Comparison of ENCODE assay signal across 8 cellular contexts in the genomic region with DNA sequence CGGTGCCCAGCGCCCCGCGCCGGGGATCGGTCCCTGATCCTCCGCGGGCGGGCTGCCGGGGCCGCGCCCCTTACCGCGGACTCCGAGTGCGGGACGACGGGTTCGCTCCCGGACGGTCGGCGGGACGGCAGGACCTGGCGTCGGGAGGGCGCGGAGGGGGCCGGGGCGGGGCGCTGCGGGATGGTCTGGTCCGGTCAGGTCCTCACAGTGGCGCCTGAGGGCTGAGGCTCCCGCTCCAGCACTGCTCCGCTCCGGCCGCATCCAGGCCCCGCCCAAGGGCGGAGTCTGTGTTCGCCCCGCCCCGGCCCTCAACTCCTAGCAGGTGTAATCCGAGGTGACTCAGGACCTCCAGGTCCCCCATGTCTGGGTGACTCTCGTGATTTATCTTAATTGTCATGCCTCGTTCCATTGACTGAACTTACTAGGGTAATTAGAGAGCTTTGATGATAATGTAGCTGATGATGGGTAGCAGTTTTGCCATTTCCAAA. TPM values are rescaled to one million over a fixed set of nuclear protein-coding genes. Genes with fewer than 3 reads are reported as not detected.
DNase-seq lines count a peak whose midpoint lies in the region; ATAC-seq and TF ChIP-seq lines count a peak whose summit lies in the region.

Gene RAB3B, minus strand, starts transcription at position 223 of the 488 bp plus-strand sequence. CDS start 13,583 bp downstream, outside the sequence.

- peak; percentile 95 for DNase-seq in AG20443 (ENCODE audit: low spot score)
- peak; percentile 80 for DNase-seq in RWPE2 (ENCODE audit: low spot score)
- peak; percentile 71 for DNase-seq in activated gamma-delta T cell treated with anti-CD3 and anti-CD28 coated beads, Interleukin-2, amount 50 U/mL, for 16 hours (ENCODE audit: low read depth)
- DNase-seq in head of caudate nucleus: peak in 29 of 42 donors; percentile 5 to 51 (median 23)
- no peak for DNase-seq in pulmonary artery endothelial cell (ENCODE audit: low read depth, low spot score)
- DNase-seq in vagina (ENCODE audit: extremely low spot score in 2 of 2): no peak

- H3K4me3 ChIP-seq in HUES6 (ENCODE audit: low read depth, low read length) (peak within 1 kb of the TSS; percentile 78), RWPE2 (ENCODE audit: severe bottlenecking) (peak within 1 kb of the TSS; percentile 71), vagina (peak within 1 kb of the TSS; percentile 40 to 44)

- H3K4me1 ChIP-seq in HUES6 (ENCODE audit: control insufficient read depth, insufficient read depth, low read length) (peaks cover 7% of the 10 kb centered on the region; the same call in 1 of the 2 replicates), RWPE2 (ENCODE audit: insufficient read depth, poor library complexity, severe bottlenecking) (no peaks in the 10 kb centered on the region), vagina (no peaks in the 10 kb centered on the region)

- H3K27me3 ChIP-seq in HUES6 (ENCODE audit: control insufficient read depth, insufficient read depth, low read length) (peaks cover 13% of the 10 kb centered on the region), RWPE2 (ENCODE audit: insufficient read depth, poor library complexity, severe bottlenecking) (no peaks in the 10 kb centered on the region), vagina (peaks cover 6% of the 10 kb centered on the region)

- H3K27ac ChIP-seq in HUES6 (ENCODE audit: low read depth, low read length): no peak within 1 kb of the TSS
- H3K27ac ChIP-seq in RWPE2 (ENCODE audit: poor library complexity, severe bottlenecking): no peak within 1 kb of the TSS
- H3K27ac ChIP-seq in vagina: no peak within 1 kb of the TSS

- H3K9me3 ChIP-seq in HUES6 (ENCODE audit: control insufficient read depth, insufficient read depth, low read depth, low read length) (no peaks in the 10 kb centered on the region), RWPE2 (ENCODE audit: severe bottlenecking) (no peaks in the 10 kb centered on the region), vagina (no peaks in the 10 kb centered on the region)

- peaks cover 4% of the 10 kb centered on the region; the same call in 1 of the 2 replicates for H3K36me3 ChIP-seq in HUES6 (ENCODE audit: control insufficient read depth, insufficient read depth, low read length)
- H3K36me3 ChIP-seq in RWPE2 (ENCODE audit: low read depth): no peaks in the 10 kb centered on the region
- no peaks in the 10 kb centered on the region for H3K36me3 ChIP-seq in vagina

- intact Hi-C loops in head of caudate nucleus (cut with DNase I): no loop called here
- intact Hi-C loops in vagina (cut with DNase I): no loop called here

- H3K9ac ChIP-seq in HUES6 (ENCODE audit: low read length): peak within 1 kb of the TSS; percentile 56

- TF ChIP-seq CTCF in RWPE2 (IDR thresholded peaks at IDR 0.05; ENCODE audit: poor library complexity, severe bottlenecking): no peak
- TF ChIP-seq CTCF in vagina (IDR thresholded peaks at IDR 0.05): no peak

- peak; percentile 86 for ATAC-seq in GM19395 (IDR thresholded peaks at IDR 0.05; ENCODE audit: unreplicated experiment)
- peak; percentile 99 for ATAC-seq in RWPE2 (ENCODE audit: low read depth)

- TF ChIP-seq POLR2A in vagina (IDR thresholded peaks at IDR 0.05): no peak

RNA-seq across cellular contexts. Expression of gene RAB3B, which starts in this region (rescaled TPM):
- 14.8 and 23.3 TPM in 2 replicates for total RNA-seq in pulmonary artery endothelial cell
- 2.0 TPM for total RNA-seq in vagina

Comparison
In these comparisons a context has a peak if more than half of its experiments do, and no peak if none do; other contexts are left out.
1. DNase-seq: peak in AG20443 (single experiment), RWPE2 (single experiment), activated gamma-delta T cell treated with anti-CD3 and anti-CD28 coated beads, Interleukin-2, amount 50 U/mL, for 16 hours (single experiment) and head of caudate nucleus (29 of 42); none in pulmonary artery endothelial cell (single experiment) and vagina (0 of 2).
2. Peak in every context shown above with its lines, with median percentiles within 50 percentile points of each other: H3K4me3 ChIP-seq.